Comparison of ENCODE assay signal across 10 cellular contexts in genomic region chr4:10684631-10685030, GRCh38. TPM values are rescaled to one million over a fixed set of nuclear protein-coding genes. Genes with fewer than 3 reads are reported as not detected.
A peak's percentile ranks its signal among the peaks of the same experiment; 100 is the strongest.
DNase-seq lines count a peak whose midpoint lies in the region; ATAC-seq and TF ChIP-seq lines count a peak whose summit lies in the region.
"Had no signal": no experiment of that assay in that cellular context is flagged by ENCODE, and none has a peak within 500 bp of the region (broad histone marks: within the 10 kb centered on the region; RNA-seq: fewer than 3 reads in every experiment).

Gene CLNK (minus strand): TSS chr4:10684768. CDS start chr4:10667869, 16,899 bp downstream.

- POLR2A ChIA-PET in activated CD8-positive, alpha-beta T cell treated with anti-CD3 and anti-CD28 coated beads, Interleukin-2, amount 10 ng/mL, durations not matched to agents 7 days and 5 days (lab: Charles Lee) = interaction anchor here (0.6 kb wide), 1 partner anchor 9 kb away, joined by 3 read pairs; no protein-coding TSS in a partner anchor
- POLR2A ChIA-PET in activated CD8-positive, alpha-beta T cell treated with anti-CD3 and anti-CD28 coated beads for 36 hours (lab: Charles Lee) = no interaction called here

- no peaks in the 10 kb centered on the region for H3K9me3 ChIP-seq in breast epithelium
- no peaks in the 10 kb centered on the region for H3K9me3 ChIP-seq in lower lobe of right lung

- H3K36me3 ChIP-seq in breast epithelium = no peaks in the 10 kb centered on the region
- H3K36me3 ChIP-seq in lower lobe of right lung = no peaks in the 10 kb centered on the region

- ATAC-seq in activated CD8-positive, alpha-beta T cell treated with anti-CD3 and anti-CD28 coated beads, Interleukin-2, amount 10 ng/mL, durations not matched to agents 7 days and 5 days = no peak
- ATAC-seq in activated CD8-positive, alpha-beta T cell treated with anti-CD3 and anti-CD28 coated beads for 36 hours = no peak
- ATAC-seq in HG02610 (IDR thresholded peaks at IDR 0.05; ENCODE audit: unreplicated experiment) = peak; percentile 80
- peak; percentile 72 for ATAC-seq in HG03520 (IDR thresholded peaks at IDR 0.05; ENCODE audit: unreplicated experiment)
- ATAC-seq in stimulated activated naive B cell treated with anti-CD40 and anti-IgM and Interleukin-4, amounts not matched to agents 10 μg/mL and 1 μg/mL and 100 μg/mL, for 72 hours (replicated peaks) = peak; percentile 89 to 93
- ATAC-seq in lower lobe of right lung = no peak

- TF ChIP-seq CTCF in activated CD8-positive, alpha-beta T cell treated with anti-CD3 and anti-CD28 coated beads for 36 hours (IDR thresholded peaks at IDR 0.05) = no peak
- TF ChIP-seq CTCF in breast epithelium (IDR thresholded peaks at IDR 0.05) = no peak
- TF ChIP-seq CTCF in lower lobe of right lung (IDR thresholded peaks at IDR 0.05) = no peak

- H3K27ac ChIP-seq in breast epithelium (no peak within 1 kb of the TSS), lower lobe of right lung (no peak within 1 kb of the TSS)

- H3K4me1 ChIP-seq in breast epithelium (no peaks in the 10 kb centered on the region), lower lobe of right lung (no peaks in the 10 kb centered on the region)

- H3K27me3 Mint-ChIP-seq in activated CD8-positive, alpha-beta T cell treated with anti-CD3 and anti-CD28 coated beads, Interleukin-2, amount 10 ng/mL, durations not matched to agents 7 days and 5 days (ENCODE audit: low read depth) = no peaks in the 10 kb centered on the region
- no peaks in the 10 kb centered on the region for H3K27me3 Mint-ChIP-seq in activated CD8-positive, alpha-beta T cell treated with anti-CD3 and anti-CD28 coated beads for 36 hours
- H3K27me3 Mint-ChIP-seq in stimulated activated naive B cell treated with anti-CD40 and anti-IgM and Interleukin-4, amounts not matched to agents 10 μg/mL and 1 μg/mL and 100 μg/mL, for 72 hours = no peaks in the 10 kb centered on the region

- no peaks in the 10 kb centered on the region for H3K9me3 Mint-ChIP-seq in activated CD8-positive, alpha-beta T cell treated with anti-CD3 and anti-CD28 coated beads, Interleukin-2, amount 10 ng/mL, durations not matched to agents 7 days and 5 days (ENCODE audit: insufficient read depth)
- no peaks in the 10 kb centered on the region for H3K9me3 Mint-ChIP-seq in activated CD8-positive, alpha-beta T cell treated with anti-CD3 and anti-CD28 coated beads for 36 hours
- H3K9me3 Mint-ChIP-seq in stimulated activated naive B cell treated with anti-CD40 and anti-IgM and Interleukin-4, amounts not matched to agents 10 μg/mL and 1 μg/mL and 100 μg/mL, for 72 hours = peaks cover 3 to 5% of the 10 kb centered on the region in 2 donors
- H3K9me3 Mint-ChIP-seq: dendritic cell treated with granulocyte-macrophage colony-stimulating factor and Interleukin-4, amounts not matched to agents 40 ng/mL and 50 ng/mL, for 4 days had no signal

- H3K27ac Mint-ChIP-seq in activated CD8-positive, alpha-beta T cell treated with anti-CD3 and anti-CD28 coated beads, Interleukin-2, amount 10 ng/mL, durations not matched to agents 7 days and 5 days = peak within 1 kb of the TSS; percentile 58
- H3K27ac Mint-ChIP-seq in activated CD8-positive, alpha-beta T cell treated with anti-CD3 and anti-CD28 coated beads for 36 hours = no peak within 1 kb of the TSS
- peak within 1 kb of the TSS; percentile 94 for H3K27ac Mint-ChIP-seq in stimulated activated naive B cell treated with anti-CD40 and anti-IgM and Interleukin-4, amounts not matched to agents 10 μg/mL and 1 μg/mL and 100 μg/mL, for 72 hours
- H3K27ac Mint-ChIP-seq: dendritic cell treated with granulocyte-macrophage colony-stimulating factor and Interleukin-4, amounts not matched to agents 40 ng/mL and 50 ng/mL, for 4 days had no signal

- DNase-seq in activated CD8-positive, alpha-beta T cell treated with anti-CD3 and anti-CD28 coated beads, Interleukin-2, amount 10 ng/mL, durations not matched to agents 7 days and 5 days = no peak
- no peak for DNase-seq in activated CD8-positive, alpha-beta T cell treated with anti-CD3 and anti-CD28 coated beads for 36 hours
- DNase-seq in stimulated activated naive B cell treated with anti-CD40 and anti-IgM and Interleukin-4, amounts not matched to agents 10 μg/mL and 1 μg/mL and 100 μg/mL, for 72 hours = peak; percentile 60
- DNase-seq in breast epithelium (ENCODE audit: low spot score in 2 of 2) = no peak
- DNase-seq in lower lobe of right lung = no peak
- no peak for DNase-seq in NCI-H510A (lab: John Stamatoyannopoulos, UW)

- peak within 1 kb of the TSS; percentile 42 for H3K4me3 Mint-ChIP-seq in activated CD8-positive, alpha-beta T cell treated with anti-CD3 and anti-CD28 coated beads, Interleukin-2, amount 10 ng/mL, durations not matched to agents 7 days and 5 days
- H3K4me3 Mint-ChIP-seq in activated CD8-positive, alpha-beta T cell treated with anti-CD3 and anti-CD28 coated beads for 36 hours = no peak within 1 kb of the TSS
- H3K4me3 Mint-ChIP-seq in stimulated activated naive B cell treated with anti-CD40 and anti-IgM and Interleukin-4, amounts not matched to agents 10 μg/mL and 1 μg/mL and 100 μg/mL, for 72 hours = peak within 1 kb of the TSS; percentile 84 to 88
- H3K4me3 Mint-ChIP-seq: dendritic cell treated with granulocyte-macrophage colony-stimulating factor and Interleukin-4, amounts not matched to agents 40 ng/mL and 50 ng/mL, for 4 days had no signal

- TF ChIP-seq POLR2A in breast epithelium (IDR thresholded peaks at IDR 0.05) = no peak

- H3K4me1 Mint-ChIP-seq in activated CD8-positive, alpha-beta T cell treated with anti-CD3 and anti-CD28 coated beads, Interleukin-2, amount 10 ng/mL, durations not matched to agents 7 days and 5 days (ENCODE audit: low read depth) = peaks cover 14% of the 10 kb centered on the region
- H3K4me1 Mint-ChIP-seq in activated CD8-positive, alpha-beta T cell treated with anti-CD3 and anti-CD28 coated beads for 36 hours (ENCODE audit: low read depth) = peaks cover 6% of the 10 kb centered on the region
- peaks cover 39 to 54% of the 10 kb centered on the region in 2 donors for H3K4me1 Mint-ChIP-seq in stimulated activated naive B cell treated with anti-CD40 and anti-IgM and Interleukin-4, amounts not matched to agents 10 μg/mL and 1 μg/mL and 100 μg/mL, for 72 hours

- H3K36me3 Mint-ChIP-seq in activated CD8-positive, alpha-beta T cell treated with anti-CD3 and anti-CD28 coated beads, Interleukin-2, amount 10 ng/mL, durations not matched to agents 7 days and 5 days (ENCODE audit: low read depth) = no peaks in the 10 kb centered on the region
- H3K36me3 Mint-ChIP-seq in activated CD8-positive, alpha-beta T cell treated with anti-CD3 and anti-CD28 coated beads for 36 hours (ENCODE audit: low read depth) = no peaks in the 10 kb centered on the region
- peaks cover 7 to 8% of the 10 kb centered on the region in 2 donors for H3K36me3 Mint-ChIP-seq in stimulated activated naive B cell treated with anti-CD40 and anti-IgM and Interleukin-4, amounts not matched to agents 10 μg/mL and 1 μg/mL and 100 μg/mL, for 72 hours

- intact Hi-C loops in activated CD8-positive, alpha-beta T cell treated with anti-CD3 and anti-CD28 coated beads for 36 hours (cut with micrococcal nuclease) = no loop called here
- intact Hi-C loops in breast epithelium (cut with DNase I; ENCODE audit: low total_unique reads) = no loop called here
- intact Hi-C loops in lower lobe of right lung (cut with DNase I) = no loop called here

- H3K4me3 ChIP-seq in breast epithelium = no peak within 1 kb of the TSS
- no peak within 1 kb of the TSS for H3K4me3 ChIP-seq in lower lobe of right lung

- H3K27me3 ChIP-seq in breast epithelium = no peaks in the 10 kb centered on the region
- no peaks in the 10 kb centered on the region for H3K27me3 ChIP-seq in lower lobe of right lung (ENCODE audit: low read depth)

- CTCF ChIA-PET in activated CD8-positive, alpha-beta T cell treated with anti-CD3 and anti-CD28 coated beads, Interleukin-2, amount 10 ng/mL, durations not matched to agents 7 days and 5 days (lab: Charles Lee) = no interaction called here
- CTCF ChIA-PET in activated CD8-positive, alpha-beta T cell treated with anti-CD3 and anti-CD28 coated beads for 36 hours (lab: Charles Lee) = no interaction called here

RNA-seq across cellular contexts. Expression of gene CLNK, which starts in this region (rescaled TPM):
- not detected for total RNA-seq in activated CD8-positive, alpha-beta T cell treated with anti-CD3 and anti-CD28 coated beads, Interleukin-2, amount 10 ng/mL, durations not matched to agents 7 days and 5 days
- total RNA-seq in activated CD8-positive, alpha-beta T cell treated with anti-CD3 and anti-CD28 coated beads for 36 hours = under 1 TPM in 1 of 2 experiments, not detected in 1; 0.18 TPM
- total RNA-seq in breast epithelium (under 1 TPM in 1 of 3 donors, not detected in 2; under 0.01 TPM), lower lobe of right lung (0.09 TPM)
- total RNA-seq: A172 had no signal

Comparison
In these comparisons a context has a peak if more than half of its experiments do, and no peak if none do; other contexts are left out.
1. ATAC-seq: peak in HG02610 (single experiment), HG03520 (single experiment) and stimulated activated naive B cell treated with anti-CD40 and anti-IgM and Interleukin-4, amounts not matched to agents 10 μg/mL and 1 μg/mL and 100 μg/mL, for 72 hours (2 of 2); none in activated CD8-positive, alpha-beta T cell treated with anti-CD3 and anti-CD28 coated beads, Interleukin-2, amount 10 ng/mL, durations not matched to agents 7 days and 5 days (single experiment), activated CD8-positive, alpha-beta T cell treated with anti-CD3 and anti-CD28 coated beads for 36 hours (single experiment) and lower lobe of right lung (0 of 2).